In genomic region chr3:182487621-182488020, GRCh38 we compare ENCODE assay signal across 13 cellular contexts.
"Had no signal": no experiment of that assay in that cellular context is flagged by ENCODE, and none has a peak within 500 bp of the region (broad histone marks: within the 10 kb centered on the region; RNA-seq: fewer than 3 reads in every experiment).

No MANE protein-coding gene starts in this region.

- H3K9me3 ChIP-seq: right atrium auricular region, tibial artery, vagina had no signal

- H3K27ac ChIP-seq: right atrium auricular region, tibial artery, vagina had no signal

- H3K4me1 ChIP-seq: right atrium auricular region, tibial artery, vagina had no signal

- ATAC-seq: activated T-cell treated with anti-CD3 and anti-CD28 coated beads, Interleukin-2, amount 50 U/mL, for 4 hours; effector memory CD8-positive, alpha-beta T cell; naive thymus-derived CD4-positive, alpha-beta T cell had no signal

- FAIRE-seq: small intestine had no signal

- H3K4me3 ChIP-seq: right atrium auricular region, tibial artery, vagina had no signal

- H3K36me3 ChIP-seq: right atrium auricular region, tibial artery, vagina had no signal

- H3K27me3 ChIP-seq: right atrium auricular region, tibial artery, vagina had no signal

- DNase-seq: activated CD4-positive, alpha-beta memory T cell treated with anti-CD3 and anti-CD28 coated beads for 36 hours; activated effector memory CD4-positive, alpha-beta T cell treated with anti-CD3 and anti-CD28 coated beads, Interleukin-2, amount 50 U/mL, for 16 hours; activated T-cell treated with anti-CD3 and anti-CD28 coated beads, Interleukin-2, amount 50 U/mL, for 4 hours; effector memory CD8-positive, alpha-beta T cell; immature natural killer cell; left colon; mammary epithelial cell; naive thymus-derived CD4-positive, alpha-beta T cell; posterior cingulate gyrus; small intestine; tibial artery had no signal
